ENCODE assay signal across 27 cellular contexts in the genomic region with DNA sequence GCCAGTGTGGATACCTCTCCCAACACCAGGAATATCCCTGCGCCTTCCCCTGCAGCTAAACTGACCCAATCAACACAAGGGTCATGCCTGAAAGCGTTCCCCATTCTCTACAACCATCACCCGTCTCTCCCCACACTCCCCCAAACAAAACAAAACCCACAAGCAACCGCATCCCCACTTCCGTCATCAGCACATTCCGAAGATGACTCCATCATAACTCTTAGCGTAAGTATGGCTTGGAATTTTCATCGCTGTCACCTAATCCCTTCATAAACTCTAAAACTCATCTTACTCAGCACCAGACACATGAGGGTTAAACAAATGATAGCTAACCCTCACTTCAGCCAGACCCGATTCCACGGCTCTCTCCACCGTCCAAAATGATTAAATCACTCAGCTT.
DNase-seq lines count a peak whose midpoint lies in the region; TF ChIP-seq lines count a peak whose summit lies in the region.
"Had no signal": no experiment of that assay in that cellular context is flagged by ENCODE, and none has a peak within 500 bp of the region (broad histone marks: within the 10 kb centered on the region; RNA-seq: fewer than 3 reads in every experiment).

No MANE protein-coding gene starts in this region.

- no peak overlapping the region for H3K4me2 ChIP-seq in fibroblast of lung (ENCODE audit: extremely low read depth, insufficient read depth, low read length)
- H3K4me2 ChIP-seq in osteoblast (ENCODE audit: insufficient read depth, low read length), result peak overlapping the region; percentile 34

- no peaks in the 10 kb centered on the region for H3K9me3 Mint-ChIP-seq in type B pancreatic cell
- H3K9me3 Mint-ChIP-seq: CD8-positive, alpha-beta memory T cell; H9; naive B cell had no signal

- H3K9me3 ChIP-seq in fibroblast of lung (ENCODE audit: control insufficient read depth, insufficient read depth, low read depth, low read length) (no peaks in the 10 kb centered on the region), osteoblast (ENCODE audit: low read depth, low read length) (no peaks in the 10 kb centered on the region), tibial nerve (no peaks in the 10 kb centered on the region)
- H3K9me3 ChIP-seq: adrenal gland, transverse colon had no signal

- H3K4me3 ChIP-seq in fibroblast of lung (replicated peaks in 1 of 4; ENCODE audit: control extremely low read depth in 1 of 4, insufficient read depth in 1 of 4, low read depth in 3 of 4, low read length in 4 of 4), result no peak overlapping the region
- H3K4me3 ChIP-seq in osteoblast (ENCODE audit: insufficient read depth, low read length), result no peak overlapping the region
- H3K4me3 ChIP-seq in tibial nerve, result no peak overlapping the region
- H3K4me3 ChIP-seq: adrenal gland, cardiac muscle cell, transverse colon had no signal

- H3K27ac Mint-ChIP-seq in type B pancreatic cell, result no peak overlapping the region
- H3K27ac Mint-ChIP-seq: naive B cell; stimulated activated naive CD8-positive, alpha-beta T cell treated with anti-CD3 and anti-CD28 coated beads, Interleukin-15, Interleukin-2, amounts not matched to agents 100 ng/mL and 50 ng/mL, for 24 hours had no signal

- H3K79me2 ChIP-seq in fibroblast of lung (ENCODE audit: control insufficient read depth, insufficient read depth, low read length) (no peaks in the 10 kb centered on the region), osteoblast (ENCODE audit: insufficient read depth, low read length) (peaks cover 10% of the 10 kb centered on the region)

- no peak for TF ChIP-seq EP300 in tibial nerve (IDR thresholded peaks at IDR 0.05)

- TF ChIP-seq CTCF in fibroblast of lung (conservative IDR thresholded peaks at IDR 0.05 in 1 of 2, IDR thresholded peaks at IDR 0.05 in 1 of 2; ENCODE audit: low read depth in 1 of 2, low read length in 2 of 2) (no peak), osteoblast (IDR thresholded peaks at IDR 0.05; ENCODE audit: extremely low read depth, low read depth, low read length) (no peak), type B pancreatic cell (conservative IDR thresholded peaks at IDR 0.05) (no peak), tibial nerve (IDR thresholded peaks at IDR 0.05) (no peak)

- peak; percentile 25 for DNase-seq in A172 (ENCODE audit: low spot score)
- peak; percentile 82 for DNase-seq in LHCN-M2 (ENCODE audit: low read depth)
- peak; percentile 56 to 69 for DNase-seq in fibroblast of lung (ENCODE audit: low read depth in 2 of 2)
- DNase-seq in osteoblast (ENCODE audit: insufficient read length, low spot score, missing footprints), result no peak
- DNase-seq in type B pancreatic cell (ENCODE audit: extremely low spot score, unreplicated experiment), result no peak
- no peak for DNase-seq in NCI-H774 (lab: John Stamatoyannopoulos, UW)
- no peak for DNase-seq in tibial nerve (ENCODE audit: low spot score in 2 of 2)
- DNase-seq in AML-193 (lab: John Stamatoyannopoulos, UW), result no peak
- DNase-seq: activated CD4-positive, alpha-beta T cell treated with anti-CD3 and anti-CD28 coated beads for 1 hour; activated gamma-delta T cell; adrenal gland; CD8-positive, alpha-beta memory T cell; dermis blood vessel endothelial cell; DMS79; glutamatergic neuron; H9; naive B cell; NCI-H1048; NCI-H187; NCI-H524 treated with DMSO at 0.1 percent for 48 hours; right cardiac atrium; stimulated activated CD4-positive, alpha-beta T cell treated with anti-CD3 and anti-CD28 coated beads, Interleukin-15, amount 100 ng/mL, for 24 hours; T-helper 1 cell; transverse colon had no signal

- no peaks in the 10 kb centered on the region for H3K36me3 ChIP-seq in fibroblast of lung (ENCODE audit: control insufficient read depth, insufficient read depth, low read length)
- no peaks in the 10 kb centered on the region for H3K36me3 ChIP-seq in osteoblast (ENCODE audit: insufficient read depth, low read length)
- H3K36me3 ChIP-seq in tibial nerve, result no peaks in the 10 kb centered on the region
- H3K36me3 ChIP-seq: adrenal gland, cardiac muscle cell, transverse colon had no signal

- no peak for TF ChIP-seq POLR2A in tibial nerve (IDR thresholded peaks at IDR 0.05)

- H3K27me3 ChIP-seq in fibroblast of lung (ENCODE audit: control insufficient read depth, insufficient read depth, low read length) (no peaks in the 10 kb centered on the region), osteoblast (ENCODE audit: insufficient read depth, low read length) (no peaks in the 10 kb centered on the region), tibial nerve (no peaks in the 10 kb centered on the region)
- H3K27me3 ChIP-seq: adrenal gland, cardiac muscle cell, transverse colon had no signal

- no peak overlapping the region for H3K4me3 Mint-ChIP-seq in type B pancreatic cell
- H3K4me3 Mint-ChIP-seq: CD8-positive, alpha-beta memory T cell; H9; naive B cell; stimulated activated naive CD8-positive, alpha-beta T cell treated with anti-CD3 and anti-CD28 coated beads, Interleukin-15, Interleukin-2, amounts not matched to agents 100 ng/mL and 50 ng/mL, for 24 hours had no signal

- H3K4me1 ChIP-seq in fibroblast of lung (ENCODE audit: control insufficient read depth, extremely low read depth, insufficient read depth, low read length) (no peaks in the 10 kb centered on the region), osteoblast (ENCODE audit: insufficient read depth, low read length) (no peaks in the 10 kb centered on the region), tibial nerve (peaks cover 0 to 6% (median 0%) of the 10 kb centered on the region in 4 donors)

- H3K27me3 Mint-ChIP-seq in type B pancreatic cell, result no peaks in the 10 kb centered on the region
- H3K27me3 Mint-ChIP-seq: naive B cell; stimulated activated naive CD8-positive, alpha-beta T cell treated with anti-CD3 and anti-CD28 coated beads, Interleukin-15, Interleukin-2, amounts not matched to agents 100 ng/mL and 50 ng/mL, for 24 hours had no signal

- H3K9ac ChIP-seq in fibroblast of lung (ENCODE audit: insufficient read depth, low read length), result no peak overlapping the region

- H3K27ac ChIP-seq in fibroblast of lung (ENCODE audit: insufficient read depth, low read length), result no peak overlapping the region
- H3K27ac ChIP-seq in osteoblast (ENCODE audit: low read depth, low read length), result peak overlapping the region; percentile 39
- H3K27ac ChIP-seq in tibial nerve, result no peak overlapping the region
- H3K27ac ChIP-seq: 22Rv1, adrenal gland, cardiac muscle cell, transverse colon had no signal

- peaks cover 16% of the 10 kb centered on the region for H3K4me1 Mint-ChIP-seq in type B pancreatic cell (ENCODE audit: unreplicated experiment)
- H3K4me1 Mint-ChIP-seq: CD8-positive, alpha-beta memory T cell; naive B cell had no signal

- no peaks in the 10 kb centered on the region for H4K20me1 ChIP-seq in fibroblast of lung (ENCODE audit: control insufficient read depth, extremely low read depth, insufficient read depth, low read length)
- H4K20me1 ChIP-seq in osteoblast (ENCODE audit: insufficient read depth, low read length), result peaks cover 11% of the 10 kb centered on the region

- 56 to 77% methylated on average over 11 of the region's 11 CpGs for WGBS in tibial nerve, 2 donors

- H3K36me3 Mint-ChIP-seq in type B pancreatic cell, result no peaks in the 10 kb centered on the region
- H3K36me3 Mint-ChIP-seq: CD8-positive, alpha-beta memory T cell; naive B cell had no signal

- H2AFZ ChIP-seq in fibroblast of lung (ENCODE audit: low read length) (no peak overlapping the region), osteoblast (ENCODE audit: low read length) (no peak overlapping the region)

Comparison
In these comparisons a context has a peak if more than half of its experiments do, and no peak if none do; other contexts are left out.
1. DNase-seq: peak in A172 (single experiment), LHCN-M2 (single experiment) and fibroblast of lung (2 of 2); none in osteoblast (single experiment), type B pancreatic cell (single experiment), NCI-H774 (single experiment), tibial nerve (0 of 2) and AML-193 (0 of 2).